ENCODE assay signal across 30 cellular contexts in the genomic region with DNA sequence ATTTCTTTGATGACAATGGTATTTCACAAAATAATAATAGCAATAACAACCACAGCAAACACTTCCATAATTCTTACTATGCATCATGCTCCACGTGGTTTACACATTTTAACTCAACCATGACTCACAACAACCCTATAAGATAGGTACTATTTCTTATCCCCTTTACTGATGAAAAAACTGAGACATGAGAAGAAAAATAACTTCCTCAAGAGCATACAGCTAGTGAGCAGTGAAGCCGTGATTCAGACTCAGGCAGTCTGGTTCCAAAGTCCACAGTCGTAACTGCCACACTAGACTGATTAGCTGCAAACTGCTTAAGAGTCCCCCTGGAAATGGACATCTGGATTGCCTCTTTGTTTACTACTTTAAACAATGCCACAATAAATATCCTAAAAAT. TPM values are rescaled to one million over a fixed set of nuclear protein-coding genes. Genes with fewer than 3 reads are reported as not detected.
DNase-seq lines count a peak whose midpoint lies in the region; ATAC-seq, FAIRE-seq and TF ChIP-seq lines count a peak whose summit lies in the region.
"Had no signal": no experiment of that assay in that cellular context is flagged by ENCODE, and none has a peak within 500 bp of the region (broad histone marks: within the 10 kb centered on the region; RNA-seq: fewer than 3 reads in every experiment).

No MANE protein-coding gene starts in this region.

- H3K36me3 ChIP-seq in RWPE2 (ENCODE audit: low read depth) (no peaks in the 10 kb centered on the region), hepatocyte (replicated peaks; ENCODE audit: insufficient read depth, low read depth) (no peaks in the 10 kb centered on the region), small intestine (ENCODE audit: control insufficient read depth in 2 of 2, insufficient read depth in 2 of 2, low read length in 2 of 2) (no peaks in the 10 kb centered on the region), suprapubic skin (no peaks in the 10 kb centered on the region), left lung (no peaks in the 10 kb centered on the region)
- H3K36me3 ChIP-seq: neural progenitor cell had no signal

- H3K9me3 ChIP-seq in RWPE2 (ENCODE audit: severe bottlenecking) (no peaks in the 10 kb centered on the region), hepatocyte (ENCODE audit: low read depth) (no peaks in the 10 kb centered on the region), small intestine (ENCODE audit: control insufficient read depth, low read depth) (no peaks in the 10 kb centered on the region), suprapubic skin (no peaks in the 10 kb centered on the region), left lung (no peaks in the 10 kb centered on the region)
- H3K9me3 ChIP-seq: testis had no signal

- no peaks in the 10 kb centered on the region for H4K20me1 ChIP-seq in hepatocyte (ENCODE audit: insufficient read depth, poor library complexity, severe bottlenecking)

- H3K9me2 ChIP-seq in hepatocyte (replicated peaks; ENCODE audit: insufficient read depth): no peaks in the 10 kb centered on the region

- DNase-seq in HuH-7 (ENCODE audit: low spot score) (peak; percentile 12), RWPE2 (ENCODE audit: low spot score) (no peak), hepatocyte (ENCODE audit: low spot score) (peak; percentile 71), small intestine (peak; percentile 70), NCI-H748 (lab: John Stamatoyannopoulos, UW; ENCODE audit: unreplicated experiment) (no peak), suprapubic skin (ENCODE audit: low spot score in 2 of 2) (no peak), left lung (no peak)
- DNase-seq: activated CD4-positive, alpha-beta T cell treated with anti-CD3 and anti-CD28 coated beads for 1 hour; activated CD8-positive, alpha-beta T cell treated with anti-CD3 and anti-CD28 coated beads, Interleukin-2, amount 10 ng/mL, durations not matched to agents 7 days and 5 days; activated effector memory CD4-positive, alpha-beta T cell treated with anti-CD3 and anti-CD28 coated beads, Interleukin-2, amount 50 U/mL, for 16 hours; activated naive CD8-positive, alpha-beta T cell treated with anti-CD3 and anti-CD28 coated beads, Interleukin-2, amount 10 ng/mL, durations not matched to agents 7 days and 5 days; H7; NCI-H1105; NCI-H1930; NCI-H524 treated with DMSO at 0.1 percent for 48 hours; stimulated activated CD4-positive, alpha-beta T cell treated with anti-CD3 and anti-CD28 coated beads, Interleukin-15, amount 100 ng/mL, for 24 hours; stimulated activated naive CD4-positive, alpha-beta T cell treated with Interleukin-2 at 50 U/mL for 16 hours; testis had no signal

- H3K27ac ChIP-seq in RWPE2 (ENCODE audit: poor library complexity, severe bottlenecking) (no peak overlapping the region), hepatocyte (no peak overlapping the region), small intestine (ENCODE audit: low read depth in 1 of 2, low read length in 1 of 2) (no peak overlapping the region), suprapubic skin (no peak overlapping the region), left lung (no peak overlapping the region)
- H3K27ac ChIP-seq: neural progenitor cell, parathyroid adenoma, RWPE1, testis had no signal

- H3K79me2 ChIP-seq in hepatocyte: no peaks in the 10 kb centered on the region
- H3K79me2 ChIP-seq: parathyroid adenoma had no signal

- intact Hi-C loops in left lung (cut with DNase I): no loop called here

- no peak overlapping the region for H3K4me2 ChIP-seq in hepatocyte
- H3K4me2 ChIP-seq: neural progenitor cell had no signal

- 21% methylated on average over 3 of the region's 3 CpGs for WGBS in hepatocyte (ENCODE audit: low lambda C conversion rate, missing lambda C conversion rate)
- 5 to 31% (median 13%) methylated on average over 3 of the region's 3 CpGs for WGBS in small intestine, 3 donors
- WGBS in suprapubic skin: 47% methylated on average over 3 of the region's 3 CpGs

- FAIRE-seq in small intestine (lab: Jason Lieb, UNC): no peak
- FAIRE-seq: D721Med, GM12878, keratinocyte, urothelium cell line had no signal

- TF ChIP-seq EP300 in suprapubic skin (IDR thresholded peaks at IDR 0.05): no peak

- H3K4me1 ChIP-seq in RWPE2 (ENCODE audit: insufficient read depth, poor library complexity, severe bottlenecking) (no peaks in the 10 kb centered on the region), hepatocyte (ENCODE audit: insufficient read depth) (no peaks in the 10 kb centered on the region), small intestine (ENCODE audit: control insufficient read depth in 2 of 2, insufficient read depth in 1 of 2, low read depth in 1 of 2, low read length in 1 of 2) (no peaks in the 10 kb centered on the region), suprapubic skin (no peaks in the 10 kb centered on the region), left lung (no peaks in the 10 kb centered on the region)
- H3K4me1 ChIP-seq: neural progenitor cell, parathyroid adenoma, testis had no signal

- H2AFZ ChIP-seq in hepatocyte: no peak overlapping the region
- H2AFZ ChIP-seq: neural progenitor cell, parathyroid adenoma had no signal

- H3K27me3 ChIP-seq in RWPE2 (ENCODE audit: insufficient read depth, poor library complexity, severe bottlenecking): no peaks in the 10 kb centered on the region
- no peaks in the 10 kb centered on the region for H3K27me3 ChIP-seq in hepatocyte
- no peaks in the 10 kb centered on the region for H3K27me3 ChIP-seq in small intestine (ENCODE audit: control insufficient read depth in 2 of 2, insufficient read depth in 2 of 2, low read length in 2 of 2)
- H3K27me3 ChIP-seq in suprapubic skin: no peaks in the 10 kb centered on the region
- H3K27me3 ChIP-seq in left lung: no peaks in the 10 kb centered on the region
- H3K27me3 ChIP-seq: neural progenitor cell, testis had no signal

- no peak for TF ChIP-seq CTCF in RWPE2 (IDR thresholded peaks at IDR 0.05; ENCODE audit: poor library complexity, severe bottlenecking)
- TF ChIP-seq CTCF in hepatocyte (IDR thresholded peaks at IDR 0.05; ENCODE audit: poor library complexity): no peak
- no peak for TF ChIP-seq CTCF in suprapubic skin (IDR thresholded peaks at IDR 0.05)
- TF ChIP-seq CTCF in left lung (IDR thresholded peaks at IDR 0.05): no peak

- ATAC-seq in RWPE2 (ENCODE audit: low read depth) (peak; percentile 50; the same call in 1 of the 3 replicates), left lung (no peak)
- ATAC-seq: activated CD8-positive, alpha-beta T cell treated with anti-CD3 and anti-CD28 coated beads, Interleukin-2, amount 10 ng/mL, durations not matched to agents 7 days and 5 days; GM12878; sciatic nerve had no signal

- no peak for TF ChIP-seq POLR2A in suprapubic skin (IDR thresholded peaks at IDR 0.05)

- no peak overlapping the region for H3K4me3 ChIP-seq in RWPE2 (ENCODE audit: severe bottlenecking)
- no peak overlapping the region for H3K4me3 ChIP-seq in hepatocyte
- H3K4me3 ChIP-seq in small intestine (ENCODE audit: low read depth in 1 of 2, low read length in 2 of 2): no peak overlapping the region
- H3K4me3 ChIP-seq in suprapubic skin: no peak overlapping the region
- H3K4me3 ChIP-seq in left lung: no peak overlapping the region
- H3K4me3 ChIP-seq: GM12878, lung, neural progenitor cell, testis had no signal

RNA-seq across cellular contexts. Expression of a gene that starts 55.7 kb away (rescaled TPM):
- total RNA-seq in hepatocyte: 0.33 and 0.60 TPM in 2 replicates
- polyA plus RNA-seq in hepatocyte: 0.19 and 0.58 TPM in 2 replicates
- under 1 TPM in 1 of 3 donors, not detected in 2; 0.13 TPM for polyA plus RNA-seq in small intestine
- under 1 TPM in 2 of 4 donors, not detected in 2; 0.21 to 0.64 TPM for total RNA-seq in suprapubic skin
- total RNA-seq in left lung: 10 to 100 TPM in 1 of 2 donors, under 1 TPM in 1; 0.55 to 11.0 TPM
- total RNA-seq: activated CD8-positive, alpha-beta T cell treated with anti-CD3 and anti-CD28 coated beads, Interleukin-2, amount 10 ng/mL, durations not matched to agents 7 days and 5 days; activated naive CD8-positive, alpha-beta T cell treated with anti-CD3 and anti-CD28 coated beads, Interleukin-2, amount 10 ng/mL, durations not matched to agents 7 days and 5 days; dermis microvascular lymphatic vessel endothelial cell; GM12878 had no signal
- polyA plus RNA-seq: CD14-positive monocyte, GM12878, IgD-negative memory B cell had no signal

Comparison
In these comparisons a context has a peak if more than half of its experiments do, and no peak if none do; other contexts are left out.
1. DNase-seq: peak in HuH-7 (single experiment), hepatocyte (single experiment) and small intestine (single experiment); none in RWPE2 (single experiment), NCI-H748 (single experiment), suprapubic skin (0 of 2) and left lung (0 of 2).